11 cellular contexts compared by ENCODE assay signal in genomic region chr6:113018351-113019151, GRCh38.
A peak's percentile ranks its signal among the peaks of the same experiment; 100 is the strongest.
DNase-seq lines count a peak whose midpoint lies in the region; ATAC-seq and TF ChIP-seq lines count a peak whose summit lies in the region.
"Had no signal": no experiment of that assay in that cellular context is flagged by ENCODE, and none has a peak within 500 bp of the region (broad histone marks: within the 10 kb centered on the region; RNA-seq: fewer than 3 reads in every experiment).

No MANE protein-coding gene starts in this region.

- H3K9me3 ChIP-seq in spleen: no peaks in the 10 kb centered on the region

- H3K27ac ChIP-seq in spleen: peak overlapping the region in 6 of 8 donors; percentile 23 to 57 (median 45)

- TF ChIP-seq POLR2A in spleen (IDR thresholded peaks at IDR 0.05): no peak

- H3K27ac Mint-ChIP-seq in chondrocyte (ENCODE audit: unreplicated experiment): peak overlapping the region; percentile 81

- H3K27me3 ChIP-seq in spleen (replicated peaks in 1 of 7): no peaks in the 10 kb centered on the region

- H3K4me3 ChIP-seq in spleen: no peak overlapping the region

- WGBS in spleen, 5 donors: 64 to 72% (median 67%) methylated on average over 5 of the region's 5 CpGs

- H3K9me3 Mint-ChIP-seq in chondrocyte (ENCODE audit: low read depth): no peaks in the 10 kb centered on the region

- TF ChIP-seq CTCF in chondrocyte (IDR thresholded peaks at IDR 0.05) (no peak), spleen (IDR thresholded peaks at IDR 0.05 in 8 of 11, conservative IDR thresholded peaks at IDR 0.05 in 3 of 11) (no peak)

- ATAC-seq in left colon: peak; percentile 99
- no peak for ATAC-seq in GM21737 (IDR thresholded peaks at IDR 0.05; ENCODE audit: unreplicated experiment)

- intact Hi-C loops in left colon (cut with DNase I, micrococcal nuclease) (no loop called here), spleen (cut with DNase I; ENCODE audit: low total_unique reads) (no loop called here)

- DNase-seq in HPDE6-E6E7 (ENCODE audit: extremely low spot score) (peak; percentile 2), chondrocyte (ENCODE audit: low spot score) (no peak), left colon (peak; percentile 17 to 34), spleen (no peak), NOMO-1 treated with dmso at 0.1 percent for 144 hours (lab: John Stamatoyannopoulos, UW; ENCODE audit: unreplicated experiment) (no peak), HUDEP-2 (lab: John Stamatoyannopoulos, UW; ENCODE audit: unreplicated experiment in 76 of 76) (no peak), NCI-H2171 (lab: John Stamatoyannopoulos, UW) (no peak)
- DNase-seq: activated effector memory CD4-positive, alpha-beta T cell treated with anti-CD3 and anti-CD28 coated beads, Interleukin-2, amount 50 U/mL, for 16 hours; Kasumi-1; SW 1271 had no signal

- peaks cover 0 to 9% (median 0%) of the 10 kb centered on the region in 6 donors for H3K4me1 ChIP-seq in spleen

- peak overlapping the region; percentile 2 for H3K4me3 Mint-ChIP-seq in chondrocyte (ENCODE audit: unreplicated experiment)

- no peaks in the 10 kb centered on the region for H3K36me3 Mint-ChIP-seq in chondrocyte (ENCODE audit: low read depth)

- no peaks in the 10 kb centered on the region for H3K27me3 Mint-ChIP-seq in chondrocyte (ENCODE audit: low read depth)

- no peaks in the 10 kb centered on the region for H3K36me3 ChIP-seq in spleen

- peaks cover 53% of the 10 kb centered on the region for H3K4me1 Mint-ChIP-seq in chondrocyte (ENCODE audit: low read depth)

Comparison
In these comparisons a context has a peak if more than half of its experiments do, and no peak if none do; other contexts are left out.
1. DNase-seq: peak in HPDE6-E6E7 (single experiment) and left colon (2 of 2); none in chondrocyte (single experiment), spleen (single experiment), NOMO-1 treated with dmso at 0.1 percent for 144 hours (single experiment), HUDEP-2 (0 of 76) and NCI-H2171 (single experiment).